Comparison of ENCODE assay signal across 25 cellular contexts in the genomic region with DNA sequence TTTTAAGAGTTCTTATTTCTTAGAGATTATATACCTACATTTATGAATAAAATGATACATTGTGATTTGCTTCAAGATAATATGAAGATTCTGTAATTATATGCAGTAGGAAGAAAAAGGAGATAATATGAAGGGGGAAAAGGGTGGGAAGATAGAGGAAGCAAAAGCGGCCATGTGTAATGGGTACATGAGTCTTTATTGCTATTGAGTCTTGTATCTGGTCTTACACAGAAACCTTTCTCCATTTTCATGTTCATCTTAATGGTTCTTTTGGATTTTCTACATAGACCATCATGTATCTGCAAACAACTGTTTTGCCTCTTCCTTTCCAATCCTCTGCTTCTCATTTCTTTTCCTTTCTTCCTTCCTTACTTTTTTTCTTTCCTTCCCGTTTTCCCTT.
"Had no signal": no experiment of that assay in that cellular context is flagged by ENCODE, and none has a peak within 500 bp of the region (broad histone marks: within the 10 kb centered on the region; RNA-seq: fewer than 3 reads in every experiment).

No MANE protein-coding gene starts in this region.

- H3K4me3 ChIP-seq: cardiac muscle cell had no signal

- H3K27ac Mint-ChIP-seq: activated CD4-positive, alpha-beta memory T cell treated with anti-CD3 and anti-CD28 coated beads for 36 hours; activated naive CD8-positive, alpha-beta T cell treated with anti-CD3 and anti-CD28 coated beads, Interleukin-2, amount 50 U/mL, for 24 hours; activated T-cell treated with anti-CD3 and anti-CD28 coated beads, Interleukin-2, amount 50 U/mL, for 72 hours; activated T-helper 2 cell treated with anti-CD3 and anti-CD28 coated beads, Interferon-gamma antibody, Interleukin-2, Interleukin-4, amounts not matched to agents 10 μg/mL and 5 μg/mL and 100 μg/mL, durations not matched to agents 14 hours and 24 hours and 36 hours; brain; T-helper 1 cell treated with Interleukin-12 subunit alpha and Interleukin-12 subunit beta and Interleukin-4 antibody, amounts not matched to agents 30 μg/mL and 1 μg/mL, for 36 hours had no signal

- H3K4me1 Mint-ChIP-seq: brain had no signal

- H3K27me3 ChIP-seq: cardiac muscle cell had no signal

- H3K27me3 Mint-ChIP-seq: activated CD4-positive, alpha-beta memory T cell treated with anti-CD3 and anti-CD28 coated beads for 36 hours; activated naive CD8-positive, alpha-beta T cell treated with anti-CD3 and anti-CD28 coated beads, Interleukin-2, amount 50 U/mL, for 24 hours; brain had no signal

- H3K9me3 Mint-ChIP-seq: activated CD4-positive, alpha-beta memory T cell treated with anti-CD3 and anti-CD28 coated beads for 36 hours; activated naive CD8-positive, alpha-beta T cell treated with anti-CD3 and anti-CD28 coated beads, Interleukin-2, amount 50 U/mL, for 24 hours; activated T-cell treated with anti-CD3 and anti-CD28 coated beads, Interleukin-2, amount 50 U/mL, for 72 hours; activated T-helper 2 cell treated with anti-CD3 and anti-CD28 coated beads, Interferon-gamma antibody, Interleukin-2, Interleukin-4, amounts not matched to agents 10 μg/mL and 5 μg/mL and 100 μg/mL, durations not matched to agents 14 hours and 24 hours and 36 hours; T-helper 1 cell treated with Interleukin-12 subunit alpha and Interleukin-12 subunit beta and Interleukin-4 antibody, amounts not matched to agents 30 μg/mL and 1 μg/mL, for 36 hours had no signal

- H3K4me3 Mint-ChIP-seq: activated CD4-positive, alpha-beta memory T cell treated with anti-CD3 and anti-CD28 coated beads for 36 hours; activated naive CD8-positive, alpha-beta T cell treated with anti-CD3 and anti-CD28 coated beads, Interleukin-2, amount 50 U/mL, for 24 hours; activated T-cell treated with anti-CD3 and anti-CD28 coated beads, Interleukin-2, amount 50 U/mL, for 72 hours; brain; T-helper 1 cell treated with Interleukin-12 subunit alpha and Interleukin-12 subunit beta and Interleukin-4 antibody, amounts not matched to agents 30 μg/mL and 1 μg/mL, for 36 hours had no signal

- FAIRE-seq: astrocyte had no signal

- ATAC-seq: activated naive CD8-positive, alpha-beta T cell treated with anti-CD3 and anti-CD28 coated beads, Interleukin-2, amount 50 U/mL, for 24 hours; activated T-cell treated with anti-CD3 and anti-CD28 coated beads, Interleukin-2, amount 50 U/mL, for 72 hours; PC-3 had no signal

- H3K27ac ChIP-seq: cardiac muscle cell had no signal

- DNase-seq: activated CD4-positive, alpha-beta memory T cell treated with anti-CD3 and anti-CD28 coated beads for 36 hours; activated CD4-positive, alpha-beta T cell treated with anti-CD3 and anti-CD28 coated beads for 48 hours; activated CD4-positive, CD25-positive, alpha-beta regulatory T cell treated with anti-CD3 and anti-CD28 coated beads, Interleukin-2, amount 50 U/mL, for 72 hours; activated CD8-positive, alpha-beta memory T cell treated with anti-CD3 and anti-CD28 coated beads, Interleukin-2, amount 50 U/mL, for 4 hours; activated gamma-delta T cell treated with Interleukin-2 at 50 U/mL for 16 hours; activated naive CD4-positive, alpha-beta T cell treated with anti-CD3 and anti-CD28 coated beads, Interleukin-2, amount 50 U/mL, for 16 hours; activated naive CD8-positive, alpha-beta T cell treated with anti-CD3 and anti-CD28 coated beads, Interleukin-2, amount 50 U/mL, for 24 hours; activated T-cell treated with anti-CD3 and anti-CD28 coated beads, Interleukin-2, amount 50 U/mL, for 72 hours; amniotic stem cell; cerebellar nuclear complex; MM.1S; NCI-H1105; NCI-H1436; NCI-H187; NCI-H2081; NCI-H510A treated with DMSO at 0.1 percent for 48 hours; NCI-H69; NK-92 treated with Interleukin-12 subunit alpha and Interleukin-12 subunit beta, amount 100 ng/mL, for 24 hours; PC-3; SHP77 treated with DMSO at 0.1 percent for 48 hours had no signal
